17 cellular contexts compared by ENCODE assay signal in genomic region chr15:90114451-90114901, GRCh38.
"Had no signal": no experiment of that assay in that cellular context is flagged by ENCODE, and none has a peak within 500 bp of the region (broad histone marks: within the 10 kb centered on the region; RNA-seq: fewer than 3 reads in every experiment).

No MANE protein-coding gene starts in this region.

- H3K4me1 ChIP-seq: left ventricle myocardium inferior had no signal

- H3K27me3 Mint-ChIP-seq: activated naive CD8-positive, alpha-beta T cell; central memory CD8-positive, alpha-beta T cell had no signal

- H3K4me3 Mint-ChIP-seq: activated naive CD8-positive, alpha-beta T cell; activated T-helper 1 cell treated with anti-CD3 and anti-CD28 coated beads, Interleukin-12 subunit alpha, Interleukin-12 subunit beta, Interleukin-2, Interleukin-4 antibody, amounts not matched to agents 30 ng/mL and 10 ng/mL and 1 ng/mL, durations not matched to agents 14 hours and 24 hours and 36 hours; brain; central memory CD8-positive, alpha-beta T cell; immature natural killer cell; T-helper 1 cell treated with Interleukin-12 subunit alpha and Interleukin-12 subunit beta and Interleukin-4 antibody, amounts not matched to agents 30 μg/mL and 1 μg/mL, for 36 hours had no signal

- H3K4me1 Mint-ChIP-seq: brain; central memory CD8-positive, alpha-beta T cell; immature natural killer cell had no signal

- ATAC-seq: sciatic nerve had no signal

- DNase-seq: activated CD4-positive, alpha-beta T cell treated with anti-CD3 and anti-CD28 coated beads, Interleukin-2, amount 50 U/mL, for 4 hours; activated gamma-delta T cell treated with Interleukin-2 at 50 U/mL for 16 hours; amygdala; immature natural killer cell; kidney glomerular epithelial cell; left ventricle myocardium inferior; mammary epithelial cell; stimulated activated CD8-positive, alpha-beta memory T cell treated with anti-CD3 and anti-CD28 coated beads, Interleukin-4, amount 100 ng/mL, for 48 hours; stimulated activated naive CD4-positive, alpha-beta T cell; WERI-Rb-1 had no signal

- H3K27ac ChIP-seq: coronary artery, left ventricle myocardium inferior, WERI-Rb-1 had no signal

- H3K4me3 ChIP-seq: coronary artery, left ventricle myocardium inferior had no signal

- H3K36me3 ChIP-seq: WERI-Rb-1 had no signal

- H3K27ac Mint-ChIP-seq: activated naive CD8-positive, alpha-beta T cell; activated T-helper 1 cell treated with anti-CD3 and anti-CD28 coated beads, Interleukin-12 subunit alpha, Interleukin-12 subunit beta, Interleukin-2, Interleukin-4 antibody, amounts not matched to agents 30 ng/mL and 10 ng/mL and 1 ng/mL, durations not matched to agents 14 hours and 24 hours and 36 hours; brain; immature natural killer cell; T-helper 1 cell treated with Interleukin-12 subunit alpha and Interleukin-12 subunit beta and Interleukin-4 antibody, amounts not matched to agents 30 μg/mL and 1 μg/mL, for 36 hours had no signal
